ENCODE assay signal across 19 cellular contexts in the genomic region with DNA sequence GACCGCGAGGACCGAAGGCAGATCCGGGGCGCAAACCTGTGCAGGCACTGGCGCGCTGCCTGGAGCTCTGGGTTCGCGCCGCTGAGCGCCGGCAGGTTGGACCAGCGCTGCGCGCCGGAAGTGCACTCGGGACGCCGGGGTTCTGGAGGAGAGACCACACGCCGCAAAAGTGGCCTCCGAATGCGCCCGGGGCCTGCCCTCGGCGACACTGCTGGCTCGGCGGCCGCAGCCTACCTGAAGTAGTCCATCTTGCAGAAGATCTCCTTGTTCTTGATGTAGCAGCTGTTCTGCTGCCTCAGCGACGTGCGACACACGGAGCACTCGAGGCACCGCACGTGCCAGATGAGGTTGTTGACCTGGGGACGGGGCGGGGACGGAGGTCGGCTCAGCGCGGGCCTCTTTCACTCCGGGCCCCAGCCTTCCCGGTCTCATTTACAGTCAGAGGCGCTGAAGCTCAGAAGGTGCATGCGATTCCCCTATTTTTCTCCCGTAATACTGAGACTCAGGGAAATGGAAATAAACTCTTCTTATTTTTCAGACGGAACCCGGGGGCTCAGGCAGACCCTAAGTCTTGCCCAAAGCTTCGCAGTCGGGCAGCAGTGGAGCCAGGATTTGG. TPM values are rescaled to one million over a fixed set of nuclear protein-coding genes. Genes with fewer than 3 reads are reported as not detected.
DNase-seq lines count a peak whose midpoint lies in the region; ATAC-seq, FAIRE-seq and TF ChIP-seq lines count a peak whose summit lies in the region.
"Had no signal": no experiment of that assay in that cellular context is flagged by ENCODE, and none has a peak within 500 bp of the region (broad histone marks: within the 10 kb centered on the region; RNA-seq: fewer than 3 reads in every experiment).

No MANE protein-coding gene starts in this region.

- no peaks in the 10 kb centered on the region for H3K4me1 Mint-ChIP-seq in MCF 10A (ENCODE audit: insufficient read depth, unreplicated experiment)

- H2BK15ac ChIP-seq in H1 (ENCODE audit: low read length) = no peak overlapping the region; the same call in 1 of the 2 replicates
- no peak overlapping the region for H2BK15ac ChIP-seq in mesendoderm (replicated peaks; ENCODE audit: low read depth)

- no peak overlapping the region for H3K23ac ChIP-seq in H1 (ENCODE audit: insufficient read length)
- peak overlapping the region; percentile 66 for H3K23ac ChIP-seq in mesendoderm (ENCODE audit: low read length)

- H3K4me3 Mint-ChIP-seq in MCF 10A (ENCODE audit: unreplicated experiment) = no peak overlapping the region

- intact Hi-C loops in breast epithelium (cut with DNase I; ENCODE audit: low total_unique reads) (no loop called here), MCF 10A (cut with micrococcal nuclease) (no loop called here)

- peaks cover 13 to 82% of the 10 kb centered on the region in 2 donors for H3K27me3 ChIP-seq in breast epithelium
- H3K27me3 ChIP-seq in H1 (replicated peaks in 1 of 4; ENCODE audit: control insufficient read depth in 3 of 4, extremely low read depth in 1 of 4, insufficient read depth in 3 of 4, low read length in 3 of 4) = peaks cover 88 to 100% (median 99%) of the 10 kb centered on the region in 4 experiments
- H3K27me3 ChIP-seq in mesendoderm (ENCODE audit: insufficient read depth, low read length, poor library complexity) = peaks cover 89% of the 10 kb centered on the region
- H3K27me3 ChIP-seq in thoracic aorta (replicated peaks; ENCODE audit: insufficient read depth) = peaks cover 42% of the 10 kb centered on the region

- WGBS in H1 (ENCODE audit: extremely low coverage in 1 of 2, insufficient coverage in 1 of 2, insufficient read length in 1 of 2, insufficient replicate concordance in 2 of 2, low coverage in 1 of 2, low lambda C conversion rate in 2 of 2, missing lambda C conversion rate in 1 of 2), 2 experiments = 4% methylated on average over 46 of the region's 51 CpGs; no CpG with 5 or more reads in 1 of the 2 experiments
- no CpG with 5 or more reads among the region's 51 CpGs for WGBS in mesendoderm (ENCODE audit: extremely low coverage, insufficient coverage, low lambda C conversion rate)

- no peak overlapping the region for H2BK5ac ChIP-seq in H1 (ENCODE audit: low read depth, low read length)
- no peak overlapping the region for H2BK5ac ChIP-seq in mesendoderm (ENCODE audit: low read length)

- no peak overlapping the region for H2BK120ac ChIP-seq in H1 (replicated peaks; ENCODE audit: low read depth, low read length)
- no peak overlapping the region for H2BK120ac ChIP-seq in mesendoderm (ENCODE audit: low read depth, low read length)

- H3K56ac ChIP-seq in H1 (replicated peaks; ENCODE audit: insufficient read length, low read depth, low read length) = no peak overlapping the region
- H3K56ac ChIP-seq in mesendoderm (ENCODE audit: low read length) = peak overlapping the region; percentile 1

- H3K23me2 ChIP-seq in H1 (ENCODE audit: low read depth, low read length) = peaks cover 7% of the 10 kb centered on the region; the same call in 1 of the 2 replicates

- no peak for TF ChIP-seq POLR2A in breast epithelium (IDR thresholded peaks at IDR 0.05)
- no peak for TF ChIP-seq POLR2A in H1 (IDR thresholded peaks at IDR 0.05; ENCODE audit: control extremely low read depth in 1 of 2, low read depth in 2 of 2, low read length in 2 of 2)

- no peak overlapping the region for H3K27ac Mint-ChIP-seq in MCF 10A (ENCODE audit: low read depth, unreplicated experiment)
- H3K27ac Mint-ChIP-seq: CD4-positive, alpha-beta memory T cell; mesothelial cell of epicardium had no signal

- H3K79me1 ChIP-seq in H1 (ENCODE audit: low read depth, low read length) (no peaks in the 10 kb centered on the region), mesendoderm (ENCODE audit: low read length) (no peaks in the 10 kb centered on the region)

- H3K14ac ChIP-seq in H1 (ENCODE audit: insufficient read length) = no peak overlapping the region

- H3K9me3 ChIP-seq in breast epithelium = no peaks in the 10 kb centered on the region
- H3K9me3 ChIP-seq in H1 (ENCODE audit: insufficient read depth in 2 of 2, low read depth in 1 of 2, low read length in 1 of 2) = no peaks in the 10 kb centered on the region
- H3K9me3 ChIP-seq in thoracic aorta = no peaks in the 10 kb centered on the region
- H3K9me3 ChIP-seq: MG63, pancreas had no signal

- peak overlapping the region; percentile 87; the same call in 1 of the 2 replicates for H2BK12ac ChIP-seq in H1 (ENCODE audit: low read depth, low read length)

- BruUV-seq in MCF 10A (replicated peaks; lab: Mats Ljungman, UMichigan) = no TSS peak

- H3K79me2 ChIP-seq in H1 (ENCODE audit: control insufficient read depth in 1 of 2, insufficient read depth in 2 of 2, low read length in 2 of 2) (no peaks in the 10 kb centered on the region), mesendoderm (ENCODE audit: control insufficient read depth, insufficient read depth, low read length) (no peaks in the 10 kb centered on the region)

- H3K36me3 Mint-ChIP-seq in MCF 10A (ENCODE audit: insufficient read depth, unreplicated experiment) = no peaks in the 10 kb centered on the region
- H3K36me3 Mint-ChIP-seq: CD4-positive, alpha-beta memory T cell had no signal

- no peak for TF ChIP-seq RAD21 in H1 (IDR thresholded peaks at IDR 0.05 in 1 of 2, conservative IDR thresholded peaks at IDR 0.05 in 1 of 2; ENCODE audit: low read depth in 2 of 2, low read length in 2 of 2)

- no peak overlapping the region; the same call in 1 of the 2 replicates for H3K18ac ChIP-seq in H1 (ENCODE audit: extremely low read depth, low read length)
- H3K18ac ChIP-seq in mesendoderm (ENCODE audit: low read length) = no peak overlapping the region

- H3K36me3 ChIP-seq in breast epithelium (no peaks in the 10 kb centered on the region), H1 (ENCODE audit: control insufficient read depth in 2 of 4, insufficient read depth in 4 of 4, low read length in 3 of 4) (peaks cover 0 to 4% (median 0%) of the 10 kb centered on the region in 4 experiments; a peak in 1 of 8 replicates), mesendoderm (ENCODE audit: control insufficient read depth, insufficient read depth, low read length) (no peaks in the 10 kb centered on the region), thoracic aorta (no peaks in the 10 kb centered on the region)
- H3K36me3 ChIP-seq: MG63, pancreas had no signal

- ATAC-seq in thoracic aorta (ENCODE audit: insufficient number of reproducible peaks, low FRiP score, low read depth) (no peak), GM19023 (IDR thresholded peaks at IDR 0.05; ENCODE audit: unreplicated experiment) (no peak)

- no peak for TF ChIP-seq EP300 in H1 (IDR thresholded peaks at IDR 0.05; ENCODE audit: borderline replicate concordance in 1 of 2, low read depth in 2 of 2, low read length in 2 of 2)

- no peaks in the 10 kb centered on the region for H3K27me3 Mint-ChIP-seq in MCF 10A (ENCODE audit: insufficient read depth, unreplicated experiment)

- FAIRE-seq in H1 (lab: Jason Lieb, UNC) = no peak
- FAIRE-seq: G401.6, pancreas had no signal

- TF ChIP-seq CTCF in breast epithelium (IDR thresholded peaks at IDR 0.05) (no peak), MCF 10A (IDR thresholded peaks at IDR 0.05; ENCODE audit: unreplicated experiment) (no peak), H1 (IDR thresholded peaks at IDR 0.05; ENCODE audit: control extremely low read depth in 1 of 3, insufficient read depth in 1 of 3, low read depth in 1 of 3, low read length in 3 of 3) (0 out of 4 replicates have a peak, but pooled peaks of 1 of the 3 experiments have one; percentile 4), thoracic aorta (IDR thresholded peaks at IDR 0.05) (no peak)

- H3K27ac ChIP-seq in breast epithelium (no peak overlapping the region), H1 (ENCODE audit: low read depth, low read length) (no peak overlapping the region), mesendoderm (ENCODE audit: low read depth, low read length) (no peak overlapping the region), thoracic aorta (no peak overlapping the region)
- H3K27ac ChIP-seq: pancreas had no signal

- H3K4me2 ChIP-seq in H1 (ENCODE audit: insufficient read depth in 1 of 2, low read depth in 2 of 2, low read length in 2 of 2) (peak overlapping the region; percentile 57 to 73), mesendoderm (ENCODE audit: low read length) (no peak overlapping the region)

- POLR2A ChIA-PET in MCF 10A (lab: Yijun Ruan, JAX) = no interaction called here
- POLR2A ChIA-PET in H1 (lab: Charles Lee; ENCODE audit: partially characterized antibody) = interaction anchor here (0.8 to 2.7 kb wide), 5 partner anchors 10 to 100 kb away, joined by 5 to 26 read pairs (median 6); partner anchors contain the start of genes MRRF and RBM18

- H4K20me1 ChIP-seq in H1 (replicated peaks in 1 of 2; ENCODE audit: control insufficient read depth in 1 of 2, insufficient read depth in 2 of 2, low read length in 2 of 2) = peaks cover 11 to 34% of the 10 kb centered on the region in 2 experiments

- H2AK5ac ChIP-seq in H1 (ENCODE audit: low read depth, low read length) (no peak overlapping the region), mesendoderm (ENCODE audit: low read length) (no peak overlapping the region)

- H4K8ac ChIP-seq in H1 (ENCODE audit: extremely low read depth, insufficient read depth, low read length) = peak overlapping the region; percentile 66
- no peak overlapping the region for H4K8ac ChIP-seq in mesendoderm (ENCODE audit: low read depth, low read length)

- H3K4ac ChIP-seq in H1 (replicated peaks; ENCODE audit: insufficient read length, low read depth, low read length) (no peak overlapping the region), mesendoderm (ENCODE audit: low read depth, low read length) (no peak overlapping the region)

- no peak overlapping the region for H4K91ac ChIP-seq in H1 (replicated peaks; ENCODE audit: insufficient read length, low read length)

- peak overlapping the region; percentile 7; the same call in 1 of the 2 replicates for H2AFZ ChIP-seq in H1 (ENCODE audit: low read length)

- H3K9ac ChIP-seq in H1 (replicated peaks in 1 of 4; ENCODE audit: extremely low read depth in 1 of 4, low read depth in 3 of 4, low read length in 3 of 4) (no peak overlapping the region), mesendoderm (ENCODE audit: low read length) (no peak overlapping the region)

- peak overlapping the region; percentile 15 to 71 (median 21) for H3K4me3 ChIP-seq in breast epithelium
- peak overlapping the region in 3 of 4 experiments; percentile 15 to 48 (median 17); a peak in 4 of 8 replicates for H3K4me3 ChIP-seq in H1 (ENCODE audit: extremely low read depth in 1 of 4, insufficient read depth in 2 of 4, low read depth in 3 of 4, low read length in 4 of 4)
- no peak overlapping the region for H3K4me3 ChIP-seq in mesendoderm (ENCODE audit: low read length)
- H3K4me3 ChIP-seq in thoracic aorta = peak overlapping the region; percentile 49
- H3K4me3 ChIP-seq: MG63 had no signal

- CTCF ChIA-PET in MCF 10A (lab: Yijun Ruan, JAX) = no interaction called here
- CTCF ChIA-PET in H1 (lab: Charles Lee; ENCODE audit: partially characterized antibody) = interaction anchor here (0.7 to 1.7 kb wide), 8 partner anchors 9 to 125 kb away, joined by 3 to 10 read pairs (median 3); no protein-coding TSS in a partner anchor

- no peak overlapping the region for H2BK20ac ChIP-seq in H1 (ENCODE audit: low read length)

- DNase-seq in breast epithelium (ENCODE audit: low spot score in 2 of 2) = no peak
- no peak for DNase-seq in MCF 10A (ENCODE audit: unreplicated experiment)
- DNase-seq in H1 (ENCODE audit: low read depth in 1 of 2, low spot score in 2 of 2) = peak in 1 of 2 experiments; percentile 72
- peak; percentile 36 for DNase-seq in mesendoderm
- no peak for DNase-seq in thoracic aorta (ENCODE audit: low spot score)
- no peak for DNase-seq in dedifferentiated amniotic fluid mesenchymal stem cell (ENCODE audit: extremely low spot score)
- DNase-seq in NCI-H2107 treated with DMSO at 0.1 percent for 48 hours (lab: John Stamatoyannopoulos, UW; ENCODE audit: unreplicated experiment) = no peak
- DNase-seq: activated effector memory CD4-positive, alpha-beta T cell treated with anti-CD3 and anti-CD28 coated beads, Interleukin-2, amount 50 U/mL, for 16 hours; CD4-positive, alpha-beta memory T cell; foreskin melanocyte; MG63; NCI-H2081 treated with DMSO at 0.1 percent for 48 hours; NCI-H69; stimulated activated CD4-positive, alpha-beta T cell treated with anti-CD3 and anti-CD28 coated beads, Interleukin-15, amount 100 ng/mL, for 24 hours had no signal

- peaks cover 3 to 5% of the 10 kb centered on the region in 2 donors for H3K4me1 ChIP-seq in breast epithelium
- peaks cover 0 to 41% (median 21%) of the 10 kb centered on the region in 4 experiments; a peak in 6 of 7 replicates for H3K4me1 ChIP-seq in H1 (replicated peaks in 1 of 4; ENCODE audit: control insufficient read depth in 3 of 4, insufficient read depth in 4 of 4, low read length in 3 of 4)
- no peaks in the 10 kb centered on the region for H3K4me1 ChIP-seq in mesendoderm (ENCODE audit: control insufficient read depth, low read depth, low read length)
- H3K4me1 ChIP-seq in thoracic aorta (ENCODE audit: control insufficient read depth in 1 of 2, low read depth in 2 of 2) = peaks cover 8 to 34% of the 10 kb centered on the region in 2 donors

- no peaks in the 10 kb centered on the region for H3K9me3 Mint-ChIP-seq in MCF 10A (ENCODE audit: unreplicated experiment)
- H3K9me3 Mint-ChIP-seq: CD4-positive, alpha-beta memory T cell; mesothelial cell of epicardium had no signal

- H4K5ac ChIP-seq in H1 (ENCODE audit: insufficient read length, low read depth, low read length) = no peak overlapping the region
- H4K5ac ChIP-seq in mesendoderm (ENCODE audit: low read length) = no peak overlapping the region

RNA-seq across cellular contexts. Expression of gene LHX6, which starts 2.5 kb away (rescaled TPM):
- 1 to 10 TPM; 1.8 to 9.8 (median 4.8) TPM for total RNA-seq in breast epithelium
- 0.26 TPM in 1 of 2 replicates, not detected in the other for total RNA-seq in MCF 10A (2022)
- total RNA-seq in H1 (2021; fragmentation: NEBNext Ultra II Directional; extraction: Animal tissue kit (Norgen Biotek cat#: 25700)) = 1.2 and 1.9 TPM in 2 replicates
- 0.92 and 1.0 TPM in 2 replicates for polyA plus RNA-seq in H1 (2011; rRNA removed)
- 0.96 TPM for polyA plus RNA-seq in H1 (2011; cell fraction: cytosol; rRNA removed)
- polyA plus RNA-seq in H1 (2011; cell fraction: nucleus; rRNA removed) = 1.3 TPM
- 0.47 to 1.5 TPM (median 0.91 TPM) in 4 replicates for polyA plus RNA-seq in H1 (2012, experiment 1 of 2)
- polyA plus RNA-seq in H1 (2012, experiment 2 of 2) = 0.52 TPM
- polyA plus RNA-seq in H1 (2013, experiment 1 of 2) = 1.3 TPM
- 1.4 TPM for polyA plus RNA-seq in H1 (2013, experiment 2 of 2)
- polyA minus RNA-seq in H1 (2011; rRNA and poly(A)+ RNA removed) = 0.63 and 0.88 TPM in 2 replicates
- 0.44 TPM for polyA minus RNA-seq in H1 (2011; cell fraction: cytosol; rRNA and poly(A)+ RNA removed)
- 1.4 TPM for polyA minus RNA-seq in H1 (2011; cell fraction: nucleus; rRNA and poly(A)+ RNA removed)
- 0.55 TPM for polyA plus RNA-seq in mesendoderm (2013, experiment 1 of 2)
- 0.88 TPM for polyA plus RNA-seq in mesendoderm (2013, experiment 2 of 2)
- 1 to 10 TPM; 5.0 to 6.5 TPM for total RNA-seq in thoracic aorta
- total RNA-seq: CD4-positive, alpha-beta memory T cell; HT-29 had no signal
- polyA plus RNA-seq: CD4-positive, alpha-beta memory T cell had no signal

RNA-seq across cellular contexts. Expression of gene RBM18, which starts 38.4 kb away (rescaled TPM):
- total RNA-seq in breast epithelium (10 to 100 TPM; 10.4 to 20.9 (median 13.4) TPM), MCF 10A (2022) (39.9 and 44.4 TPM in 2 replicates), thoracic aorta (10 to 100 TPM in 1 of 2 donors, 1 to 10 TPM in 1; 7.3 to 10.5 TPM)
- 14.3 and 15.0 TPM in 2 replicates for total RNA-seq in H1 (2021; fragmentation: NEBNext Ultra II Directional; extraction: Animal tissue kit (Norgen Biotek cat#: 25700))
- polyA plus RNA-seq in H1 (2011; rRNA removed) = 2.4 and 5.9 TPM in 2 replicates
- 8.2 TPM for polyA plus RNA-seq in H1 (2011; cell fraction: cytosol; rRNA removed)
- polyA plus RNA-seq in H1 (2011; cell fraction: nucleus; rRNA removed) = 2.8 TPM
- polyA plus RNA-seq in H1 (2012, experiment 1 of 2) = 9.9 to 17.1 TPM (median 12.0 TPM) in 4 replicates
- 1.6 TPM for polyA plus RNA-seq in H1 (2012, experiment 2 of 2)
- 7.6 TPM for polyA plus RNA-seq in H1 (2013, experiment 1 of 2)
- 8.4 TPM for polyA plus RNA-seq in H1 (2013, experiment 2 of 2)
- polyA minus RNA-seq in H1 (2011; rRNA and poly(A)+ RNA removed) = 10.6 and 12.3 TPM in 2 replicates
- polyA minus RNA-seq in H1 (2011; cell fraction: cytosol; rRNA and poly(A)+ RNA removed) = 4.3 TPM
- polyA minus RNA-seq in H1 (2011; cell fraction: nucleus; rRNA and poly(A)+ RNA removed) = 4.4 TPM
- 12.4 TPM for polyA plus RNA-seq in mesendoderm (2013, experiment 1 of 2)
- polyA plus RNA-seq in mesendoderm (2013, experiment 2 of 2) = 12.2 TPM

RNA-seq across cellular contexts. Expression of gene MRRF, which starts 38.4 kb away (rescaled TPM):
- total RNA-seq in breast epithelium = 10 to 100 TPM; 32.5 to 55.3 (median 44.9) TPM
- total RNA-seq in MCF 10A (2022) = 73.0 and 90.3 TPM in 2 replicates
- total RNA-seq in H1 (2021; fragmentation: NEBNext Ultra II Directional; extraction: Animal tissue kit (Norgen Biotek cat#: 25700)) = 42.2 and 47.8 TPM in 2 replicates
- 16.7 and 29.4 TPM in 2 replicates for polyA plus RNA-seq in H1 (2011; rRNA removed)
- polyA plus RNA-seq in H1 (2011; cell fraction: cytosol; rRNA removed) = 34.9 TPM
- 35.9 TPM for polyA plus RNA-seq in H1 (2011; cell fraction: nucleus; rRNA removed)
- polyA plus RNA-seq in H1 (2012, experiment 1 of 2) = 33.0 to 43.0 TPM (median 39.6 TPM) in 4 replicates
- 8.0 TPM for polyA plus RNA-seq in H1 (2012, experiment 2 of 2)
- 41.6 TPM for polyA plus RNA-seq in H1 (2013, experiment 1 of 2)
- polyA plus RNA-seq in H1 (2013, experiment 2 of 2) = 37.7 TPM
- 52.5 and 65.8 TPM in 2 replicates for polyA minus RNA-seq in H1 (2011; rRNA and poly(A)+ RNA removed)
- 20.6 TPM for polyA minus RNA-seq in H1 (2011; cell fraction: cytosol; rRNA and poly(A)+ RNA removed)
- polyA minus RNA-seq in H1 (2011; cell fraction: nucleus; rRNA and poly(A)+ RNA removed) = 51.0 TPM
- 40.9 TPM for polyA plus RNA-seq in mesendoderm (2013, experiment 1 of 2)
- polyA plus RNA-seq in mesendoderm (2013, experiment 2 of 2) = 41.5 TPM
- 10 to 100 TPM; 16.9 to 36.8 TPM for total RNA-seq in thoracic aorta
